In the genomic region with DNA sequence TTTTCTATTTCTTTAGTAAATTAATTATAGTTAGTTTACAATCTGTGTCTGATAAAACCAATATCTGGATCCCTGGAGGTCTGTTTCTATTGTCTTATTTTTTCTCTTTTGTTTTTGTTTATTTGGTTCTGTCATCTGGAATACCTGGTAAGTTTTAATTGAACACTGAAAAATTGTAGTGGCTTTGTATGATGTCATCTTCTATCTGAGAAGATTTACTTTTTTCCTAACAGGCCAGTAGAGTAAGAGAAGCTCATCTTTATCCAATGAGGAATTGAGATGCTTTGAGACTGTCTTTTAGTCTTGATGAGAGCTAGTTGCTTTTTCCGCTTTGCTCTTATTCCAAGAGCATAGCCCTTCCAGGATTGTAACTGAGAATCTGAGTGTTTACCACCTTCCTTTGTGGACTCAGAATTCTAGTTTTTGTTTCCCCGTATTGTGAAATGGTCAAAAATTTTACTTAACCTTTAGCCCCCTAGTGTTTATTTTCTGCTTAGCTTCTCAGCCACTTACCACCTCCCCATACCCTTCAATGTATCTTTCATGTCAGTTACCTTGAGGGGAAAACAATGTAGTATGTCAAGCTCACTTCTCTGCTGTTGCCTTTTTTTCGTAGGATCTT, we compare ENCODE assay signal across 8 cellular contexts.
A peak's percentile ranks its signal among the peaks of the same experiment; 100 is the strongest.
DNase-seq lines count a peak whose midpoint lies in the region; ATAC-seq and TF ChIP-seq lines count a peak whose summit lies in the region.

No MANE protein-coding gene starts in this region.

- H3K27me3 ChIP-seq in RWPE2 (ENCODE audit: insufficient read depth, poor library complexity, severe bottlenecking): no peaks in the 10 kb centered on the region

- H3K4me1 ChIP-seq in RWPE2 (ENCODE audit: insufficient read depth, poor library complexity, severe bottlenecking): peaks cover 2% of the 10 kb centered on the region

- DNase-seq in AG09319 (ENCODE audit: extremely low read depth, low read depth) (no peak), RWPE2 (ENCODE audit: low spot score) (no peak), fibroblast of pulmonary artery (ENCODE audit: low read depth) (peak; percentile 36), foreskin fibroblast (no peak), NCI-H2107 (lab: John Stamatoyannopoulos, UW) (no peak), superior temporal gyrus (ENCODE audit: extremely low spot score) (no peak)

- TF ChIP-seq CTCF in AG09319 (IDR thresholded peaks at IDR 0.05; ENCODE audit: low read depth, low read length) (peak; percentile 12), GM12873 (IDR thresholded peaks at IDR 0.05; ENCODE audit: insufficient read depth, low read depth, low read length, missing control alignments) (peak; percentile 48), RWPE2 (IDR thresholded peaks at IDR 0.05; ENCODE audit: poor library complexity, severe bottlenecking) (peak; percentile 33), fibroblast of pulmonary artery (IDR thresholded peaks at IDR 0.05; ENCODE audit: low read length, missing control alignments) (peak; percentile 35), foreskin fibroblast (IDR thresholded peaks at IDR 0.05; ENCODE audit: low read depth, low read length) (no peak)

- H3K36me3 ChIP-seq in RWPE2 (ENCODE audit: low read depth): peaks cover 60% of the 10 kb centered on the region

- ATAC-seq in RWPE2 (ENCODE audit: low read depth) (no peak), HG03442 (IDR thresholded peaks at IDR 0.05; ENCODE audit: unreplicated experiment) (no peak)

- H3K27ac ChIP-seq in RWPE2 (ENCODE audit: poor library complexity, severe bottlenecking): no peak overlapping the region

- H3K9me3 ChIP-seq in RWPE2 (ENCODE audit: severe bottlenecking): no peaks in the 10 kb centered on the region

- H3K4me3 ChIP-seq in RWPE2 (ENCODE audit: severe bottlenecking) (no peak overlapping the region), fibroblast of pulmonary artery (replicated peaks; ENCODE audit: low read depth, low read length) (no peak overlapping the region), foreskin fibroblast (ENCODE audit: low read depth in 1 of 2, low read length in 2 of 2) (no peak overlapping the region)
